ENCODE assay signal across 11 cellular contexts in the genomic region with DNA sequence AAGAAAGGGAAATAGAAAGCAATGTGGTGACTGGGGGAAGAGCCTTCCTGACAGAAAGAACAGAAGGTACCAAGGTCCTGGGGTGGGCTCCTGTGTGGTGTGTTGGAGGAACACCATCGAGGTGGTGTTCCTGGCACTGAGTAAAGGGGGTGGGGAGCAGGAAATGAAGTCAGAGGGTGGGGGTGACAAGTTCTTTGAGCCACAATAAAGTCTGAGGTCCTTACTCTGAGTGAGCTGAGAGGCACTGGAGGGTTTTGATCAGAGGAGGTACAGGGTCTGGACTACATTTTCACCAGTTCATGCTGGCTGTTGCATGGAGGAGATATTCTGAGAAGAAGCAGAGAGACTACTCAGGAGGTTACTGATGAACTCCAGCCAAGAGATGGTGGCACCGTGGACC.
DNase-seq lines count a peak whose midpoint lies in the region; ATAC-seq and TF ChIP-seq lines count a peak whose summit lies in the region.
"Had no signal": no experiment of that assay in that cellular context is flagged by ENCODE, and none has a peak within 500 bp of the region (broad histone marks: within the 10 kb centered on the region; RNA-seq: fewer than 3 reads in every experiment).

No MANE protein-coding gene starts in this region.

- H3K27me3 Mint-ChIP-seq in CD8-positive, alpha-beta memory T cell, result no peaks in the 10 kb centered on the region
- H3K27me3 Mint-ChIP-seq in T-cell (no peaks in the 10 kb centered on the region), natural killer cell (ENCODE audit: low read depth in 2 of 2) (no peaks in the 10 kb centered on the region)
- H3K27me3 Mint-ChIP-seq in activated T-helper 17 cell treated with anti-CD3 and anti-CD28 coated beads, Interleukin-2, amount 50 U/mL, for 72 hours, result no peaks in the 10 kb centered on the region

- TF ChIP-seq CTCF in natural killer cell (IDR thresholded peaks at IDR 0.05), result no peak

- ATAC-seq in T-cell (replicated peaks in 1 of 4), result peak; percentile 45 to 74 (median 64)
- peak; percentile 45 for ATAC-seq in activated T-helper 17 cell treated with anti-CD3 and anti-CD28 coated beads, Interleukin-2, amount 50 U/mL, for 72 hours (replicated peaks)
- ATAC-seq in natural killer cell, result peak; percentile 82 to 85 (median 82)
- no peak for ATAC-seq in GM21360 (IDR thresholded peaks at IDR 0.05; ENCODE audit: unreplicated experiment)

- H3K4me3 Mint-ChIP-seq in CD8-positive, alpha-beta memory T cell, result peak overlapping the region; percentile 78 to 93 (median 85)
- H3K4me3 Mint-ChIP-seq in T-cell (peak overlapping the region; percentile 63 to 75 (median 69)), natural killer cell (peak overlapping the region; percentile 69)
- peak overlapping the region; percentile 80 for H3K4me3 Mint-ChIP-seq in activated T-helper 17 cell treated with anti-CD3 and anti-CD28 coated beads, Interleukin-2, amount 50 U/mL, for 72 hours
- H3K4me3 Mint-ChIP-seq: mesothelial cell of epicardium had no signal

- POLR2A ChIA-PET in CD8-positive, alpha-beta memory T cell (lab: Charles Lee), result interaction anchor here (0.6 kb wide), 1 partner anchor 35 kb away, joined by 4 read pairs; no protein-coding TSS in a partner anchor
- POLR2A ChIA-PET in T-cell (lab: Charles Lee), result interaction anchor here in 1 of 2 donors (0.5 to 1.0 kb wide), 3 partner anchors 16 to 33 kb away, joined by 3 to 6 read pairs (median 4); no protein-coding TSS in a partner anchor

- peak; percentile 15 to 72 (median 23) for DNase-seq in CD8-positive, alpha-beta memory T cell
- DNase-seq in T-cell (peak in 31 of 34 experiments; percentile 6 to 68 (median 36)), natural killer cell (no peak), NCI-H2227 (lab: John Stamatoyannopoulos, UW; ENCODE audit: unreplicated experiment) (no peak), retina (no peak), superior temporal gyrus (ENCODE audit: extremely low spot score) (no peak)
- DNase-seq: ovary had no signal

- H3K27ac ChIP-seq in CD8-positive, alpha-beta memory T cell (ENCODE audit: low read depth, low read length), result peak overlapping the region; percentile 10
- H3K27ac ChIP-seq: epithelial cell of prostate, ovary had no signal

- CTCF ChIA-PET in CD8-positive, alpha-beta memory T cell (lab: Charles Lee), result interaction anchor here (1.0 to 1.3 kb wide), 2 partner anchors 10 to 299 kb away, joined by 3 read pairs; no protein-coding TSS in a partner anchor
- CTCF ChIA-PET in T-cell (lab: Charles Lee), result no interaction called here

- H3K27ac Mint-ChIP-seq in CD8-positive, alpha-beta memory T cell, result peak overlapping the region; percentile 90 to 100 (median 96)
- peak overlapping the region; percentile 81 to 91 for H3K27ac Mint-ChIP-seq in T-cell
- peak overlapping the region; percentile 95 for H3K27ac Mint-ChIP-seq in activated T-helper 17 cell treated with anti-CD3 and anti-CD28 coated beads, Interleukin-2, amount 50 U/mL, for 72 hours
- H3K27ac Mint-ChIP-seq in natural killer cell, result peak overlapping the region; percentile 32 to 85
- H3K27ac Mint-ChIP-seq: mesothelial cell of epicardium had no signal

- no peaks in the 10 kb centered on the region for H3K27me3 ChIP-seq in CD8-positive, alpha-beta memory T cell (ENCODE audit: insufficient read depth, low read length, poor library complexity, severe bottlenecking)
- H3K27me3 ChIP-seq: ovary had no signal

- no peaks in the 10 kb centered on the region for H3K36me3 ChIP-seq in CD8-positive, alpha-beta memory T cell (ENCODE audit: insufficient read depth, low read length)
- H3K36me3 ChIP-seq: ovary had no signal

- peaks cover 74 to 97% (median 96%) of the 10 kb centered on the region in 3 donors for H3K4me1 Mint-ChIP-seq in CD8-positive, alpha-beta memory T cell
- peaks cover 67 to 86% (median 76%) of the 10 kb centered on the region in 3 donors for H3K4me1 Mint-ChIP-seq in T-cell
- peaks cover 63% of the 10 kb centered on the region for H3K4me1 Mint-ChIP-seq in activated T-helper 17 cell treated with anti-CD3 and anti-CD28 coated beads, Interleukin-2, amount 50 U/mL, for 72 hours
- H3K4me1 Mint-ChIP-seq in natural killer cell, result peaks cover 35 to 38% of the 10 kb centered on the region in 2 donors

- intact Hi-C loops in natural killer cell (cut with micrococcal nuclease), result loop anchor here (5.0 kb wide), 1 partner anchor 46 kb away; no protein-coding TSS in a partner anchor

- no peaks in the 10 kb centered on the region for H3K9me3 ChIP-seq in CD8-positive, alpha-beta memory T cell (ENCODE audit: low read length)
- H3K9me3 ChIP-seq: ovary had no signal

- peak overlapping the region; percentile 1 for H3K4me3 ChIP-seq in CD8-positive, alpha-beta memory T cell (ENCODE audit: low read length)
- H3K4me3 ChIP-seq: ovary had no signal

- peaks cover 0 to 25% (median 2%) of the 10 kb centered on the region in 3 donors for H3K36me3 Mint-ChIP-seq in CD8-positive, alpha-beta memory T cell
- H3K36me3 Mint-ChIP-seq in T-cell (peaks cover 31% of the 10 kb centered on the region), natural killer cell (no peaks in the 10 kb centered on the region)
- peaks cover 57% of the 10 kb centered on the region for H3K36me3 Mint-ChIP-seq in activated T-helper 17 cell treated with anti-CD3 and anti-CD28 coated beads, Interleukin-2, amount 50 U/mL, for 72 hours (ENCODE audit: low read depth)

- H3K9me3 Mint-ChIP-seq in CD8-positive, alpha-beta memory T cell, result no peaks in the 10 kb centered on the region
- H3K9me3 Mint-ChIP-seq in T-cell (no peaks in the 10 kb centered on the region), natural killer cell (no peaks in the 10 kb centered on the region)
- no peaks in the 10 kb centered on the region for H3K9me3 Mint-ChIP-seq in activated T-helper 17 cell treated with anti-CD3 and anti-CD28 coated beads, Interleukin-2, amount 50 U/mL, for 72 hours
- H3K9me3 Mint-ChIP-seq: mesothelial cell of epicardium had no signal

- peaks cover 40% of the 10 kb centered on the region for H3K4me1 ChIP-seq in CD8-positive, alpha-beta memory T cell (ENCODE audit: insufficient read depth, low read length)

Comparison
In these comparisons a context has a peak if more than half of its experiments do, and no peak if none do; other contexts are left out.
1. DNase-seq: peak in CD8-positive, alpha-beta memory T cell (5 of 5) and T-cell (31 of 34); none in natural killer cell (single experiment), NCI-H2227 (single experiment), retina (single experiment) and superior temporal gyrus (single experiment).
2. Peak in every context shown above with its lines, with median percentiles within 50 percentile points of each other: H3K27ac Mint-ChIP-seq and H3K4me3 Mint-ChIP-seq.